32 cellular contexts compared by ENCODE assay signal in the genomic region with DNA sequence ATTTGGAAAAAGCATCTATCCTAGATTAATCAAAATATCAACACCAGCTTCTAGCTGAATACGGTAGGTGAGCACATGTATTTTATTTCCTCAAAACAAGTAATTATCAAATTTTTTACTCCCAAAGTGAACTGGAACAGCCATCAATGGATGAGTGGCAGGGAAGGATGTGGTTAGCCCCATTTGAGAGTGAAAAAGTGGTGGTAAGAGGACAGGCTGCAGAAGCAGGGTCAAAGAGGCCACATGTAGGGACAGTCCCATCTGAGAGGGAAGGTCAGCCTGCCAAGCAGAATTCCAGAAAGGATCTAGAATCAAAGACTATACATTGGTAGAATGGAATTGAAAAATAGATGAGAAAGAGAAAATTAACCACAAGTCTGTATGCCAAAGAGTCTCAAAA.
"Had no signal": no experiment of that assay in that cellular context is flagged by ENCODE, and none has a peak within 500 bp of the region (broad histone marks: within the 10 kb centered on the region; RNA-seq: fewer than 3 reads in every experiment).

No MANE protein-coding gene starts in this region.

- H3K9me3 ChIP-seq: gastrocnemius medialis, testis, transverse colon had no signal

- DNase-seq: activated CD4-positive, alpha-beta T cell treated with anti-CD3 and anti-CD28 coated beads for 4 hours; activated CD4-positive, alpha-beta T cell treated with anti-CD3 and anti-CD28 coated beads, Interleukin-2, amount 50 U/mL, for 4 hours; activated CD4-positive, CD25-positive, alpha-beta regulatory T cell; activated effector memory CD4-positive, alpha-beta T cell treated with Interleukin-2 at 50 U/mL for 16 hours; activated naive CD4-positive, alpha-beta T cell treated with Interleukin-2 at 50 U/mL for 16 hours; activated T-cell treated with anti-CD3 and anti-CD28 coated beads for 4 hours; activated T-cell treated with anti-CD3 and anti-CD28 coated beads, Interleukin-2, amount 50 U/mL, for 72 hours; adrenal gland; aorta; body of pancreas; cerebellar nuclear complex; dorsolateral prefrontal cortex; effector memory CD4-positive, alpha-beta T cell; gastrocnemius medialis; glutamatergic neuron; islet precursor cell; left ventricle myocardium inferior; mesendoderm; natural killer cell; posterior cingulate gyrus; right cardiac atrium; stimulated activated CD4-positive, alpha-beta T cell treated with anti-CD3 and anti-CD28 coated beads, Interleukin-15, amount 100 ng/mL, for 24 hours; stimulated activated CD4-positive, alpha-beta T cell treated with anti-CD3 and anti-CD28 coated beads, Interleukin-2, amount 100 ng/mL, for 24 hours; stimulated activated naive CD4-positive, alpha-beta T cell; testis; transverse colon had no signal

- H3K36me3 ChIP-seq: adrenal gland, cardiac muscle cell, gastrocnemius medialis, transverse colon had no signal

- H3K9me3 Mint-ChIP-seq: natural killer cell; T-helper 2 cell treated with Interferon-gamma antibody and Interleukin-4, amounts not matched to agents 5 μg/mL and 100 μg/mL, for 36 hours had no signal

- H3K4me1 ChIP-seq: adrenal gland, body of pancreas, gastrocnemius medialis, left ventricle myocardium inferior, testis, transverse colon had no signal

- H3K4me3 Mint-ChIP-seq: activated naive CD8-positive, alpha-beta T cell; activated T-cell treated with anti-CD3 and anti-CD28 coated beads, Interleukin-2, amount 50 U/mL, for 72 hours; natural killer cell; T-helper 2 cell treated with Interferon-gamma antibody and Interleukin-4, amounts not matched to agents 5 μg/mL and 100 μg/mL, for 36 hours had no signal

- H3K27me3 ChIP-seq: adrenal gland, body of pancreas, cardiac muscle cell, dorsolateral prefrontal cortex, gastrocnemius medialis, hepatocyte, testis, transverse colon had no signal

- H3K27me3 Mint-ChIP-seq: activated naive CD8-positive, alpha-beta T cell had no signal

- H3K4me3 ChIP-seq: adrenal gland, body of pancreas, cardiac muscle cell, coronary artery, dorsolateral prefrontal cortex, gastrocnemius medialis, hepatocyte, left ventricle myocardium inferior, lung, testis, transverse colon had no signal

- H3K27ac Mint-ChIP-seq: activated naive CD8-positive, alpha-beta T cell; activated T-cell treated with anti-CD3 and anti-CD28 coated beads, Interleukin-2, amount 50 U/mL, for 72 hours; natural killer cell; T-helper 2 cell treated with Interferon-gamma antibody and Interleukin-4, amounts not matched to agents 5 μg/mL and 100 μg/mL, for 36 hours had no signal

- H3K27ac ChIP-seq: adrenal gland, body of pancreas, cardiac muscle cell, coronary artery, dorsolateral prefrontal cortex, gastrocnemius medialis, hepatocyte, left ventricle myocardium inferior, testis, transverse colon had no signal

- ATAC-seq: activated T-cell treated with anti-CD3 and anti-CD28 coated beads, Interleukin-2, amount 50 U/mL, for 72 hours; body of pancreas; gastrocnemius medialis; natural killer cell; right cardiac atrium had no signal
